In genomic region chr3:124620600-124621063, GRCh38 we compare ENCODE assay signal across 8 cellular contexts.
DNase-seq lines count a peak whose midpoint lies in the region; ATAC-seq and TF ChIP-seq lines count a peak whose summit lies in the region.

No MANE protein-coding gene starts in this region.

- H3K27ac ChIP-seq in Panc1 (ENCODE audit: low read length) (no peak overlapping the region), WERI-Rb-1 (no peak overlapping the region)

- no peaks in the 10 kb centered on the region for H3K4me1 ChIP-seq in Panc1 (ENCODE audit: control insufficient read depth, insufficient read depth, low read length)

- BruUV-seq in Panc1 (replicated peaks; lab: Mats Ljungman, UMichigan) = no TSS peak

- POLR2A ChIA-PET in Panc1 (lab: Charles Lee) = no interaction called here

- DNase-seq in EL (peak; percentile 45), Panc1 (ENCODE audit: low read depth, low spot score) (no peak), choroid plexus epithelial cell (ENCODE audit: low read depth) (peak; percentile 62), omental fat pad (ENCODE audit: low spot score) (no peak), NCI-H524 (lab: John Stamatoyannopoulos, UW) (no peak), WERI-Rb-1 (no peak), NCI-H1105 (lab: John Stamatoyannopoulos, UW) (no peak)

- H3K4me3 ChIP-seq in Panc1 (ENCODE audit: low read depth in 2 of 2, low read length in 2 of 2) (no peak overlapping the region), choroid plexus epithelial cell (ENCODE audit: low read depth, low read length) (no peak overlapping the region), WERI-Rb-1 (ENCODE audit: low read depth, low read length) (no peak overlapping the region)

- in situ Hi-C loops in Panc1 (cut with HindIII; ENCODE audit: low pct_unique_long_range_greater_than_20kb, low sequenced_read_pairs) = no loop called here

- peaks cover 2% of the 10 kb centered on the region; the same call in 1 of the 2 replicates for H3K27me3 ChIP-seq in Panc1 (ENCODE audit: control insufficient read depth, insufficient read depth, low read length)
- no peaks in the 10 kb centered on the region for H3K27me3 ChIP-seq in WERI-Rb-1 (ENCODE audit: insufficient read depth, low read depth, severe bottlenecking)

- no peak for TF ChIP-seq CTCF in Panc1 (IDR thresholded peaks at IDR 0.05)
- peak; percentile 34 for TF ChIP-seq CTCF in choroid plexus epithelial cell (conservative IDR thresholded peaks at IDR 0.05; ENCODE audit: low read depth, low read length)
- no peak for TF ChIP-seq CTCF in omental fat pad (IDR thresholded peaks at IDR 0.05)
- TF ChIP-seq CTCF in WERI-Rb-1 (IDR thresholded peaks at IDR 0.05; ENCODE audit: low read depth, low read length) = no peak

- peak; percentile 70 for ATAC-seq in HG02759 (IDR thresholded peaks at IDR 0.05; ENCODE audit: unreplicated experiment)
- ATAC-seq in Panc1 = peak; percentile 69
- peak; percentile 88 for ATAC-seq in omental fat pad (ENCODE audit: low FRiP score)

- CTCF ChIA-PET in Panc1 (lab: Charles Lee) = interaction anchor here (0.8 kb wide), 1 partner anchor 65 kb away, joined by 4 read pairs; no protein-coding TSS in a partner anchor

- intact Hi-C loops in Panc1 (cut with micrococcal nuclease; ENCODE audit: unreplicated experiment) = no loop called here

- H3K9me3 ChIP-seq in Panc1 (ENCODE audit: control insufficient read depth, insufficient read depth, low read depth, low read length) = no peaks in the 10 kb centered on the region
- no peaks in the 10 kb centered on the region for H3K9me3 ChIP-seq in WERI-Rb-1 (ENCODE audit: severe bottlenecking)

- no peaks in the 10 kb centered on the region for H3K36me3 ChIP-seq in Panc1 (ENCODE audit: control insufficient read depth, insufficient read depth, low read length)
- no peaks in the 10 kb centered on the region for H3K36me3 ChIP-seq in WERI-Rb-1

Comparison
In these comparisons a context has a peak if more than half of its experiments do, and no peak if none do; other contexts are left out.
1. DNase-seq: peak in EL (single experiment) and choroid plexus epithelial cell (single experiment); none in Panc1 (single experiment), omental fat pad (single experiment), NCI-H524 (0 of 2), WERI-Rb-1 (single experiment) and NCI-H1105 (single experiment).
2. Peak in every context shown above with its lines, with median percentiles within 50 percentile points of each other: ATAC-seq.